19 cellular contexts compared by ENCODE assay signal in genomic region chr5:111706345-111706744, GRCh38.
"Had no signal": no experiment of that assay in that cellular context is flagged by ENCODE, and none has a peak within 500 bp of the region (broad histone marks: within the 10 kb centered on the region; RNA-seq: fewer than 3 reads in every experiment).

No MANE protein-coding gene starts in this region.

- DNase-seq: activated CD4-positive, alpha-beta T cell treated with anti-CD3 and anti-CD28 coated beads for 48 hours; activated CD8-positive, alpha-beta T cell treated with anti-CD3 and anti-CD28 coated beads, Interleukin-2, amount 10 ng/mL, durations not matched to agents 7 days and 5 days; activated naive CD4-positive, alpha-beta T cell; activated naive CD8-positive, alpha-beta T cell treated with anti-CD3 and anti-CD28 coated beads, Interleukin-2, amount 50 U/mL, for 24 hours; caudate nucleus; effector memory CD8-positive, alpha-beta T cell; midbrain; naive B cell; sigmoid colon; stimulated activated CD4-positive, alpha-beta T cell treated with anti-CD3 and anti-CD28 coated beads, Interleukin-12 subunit alpha, Interleukin-12 subunit beta, amount 100 ng/mL, for 4 hours; stimulated activated naive CD4-positive, alpha-beta T cell; substantia nigra; T-helper 1 cell; trophoblast cell had no signal

- H3K36me3 Mint-ChIP-seq: naive B cell had no signal

- H3K27ac ChIP-seq: neutrophil, sigmoid colon, SJSA1 had no signal

- ATAC-seq: activated CD8-positive, alpha-beta T cell treated with anti-CD3 and anti-CD28 coated beads, Interleukin-2, amount 10 ng/mL, durations not matched to agents 7 days and 5 days; activated naive CD8-positive, alpha-beta T cell treated with anti-CD3 and anti-CD28 coated beads, Interleukin-2, amount 50 U/mL, for 24 hours; effector memory CD8-positive, alpha-beta T cell had no signal

- H3K27me3 ChIP-seq: neutrophil, sigmoid colon, SJSA1 had no signal

- H3K36me3 ChIP-seq: neutrophil, sigmoid colon, SJSA1 had no signal

- H3K4me3 ChIP-seq: sigmoid colon, SJSA1 had no signal

- H3K4me1 ChIP-seq: sigmoid colon, SJSA1 had no signal

- H3K27ac Mint-ChIP-seq: activated CD8-positive, alpha-beta T cell treated with anti-CD3 and anti-CD28 coated beads, Interleukin-2, amount 10 ng/mL, durations not matched to agents 7 days and 5 days; activated naive CD8-positive, alpha-beta T cell treated with anti-CD3 and anti-CD28 coated beads, Interleukin-2, amount 50 U/mL, for 24 hours; activated T-helper 1 cell treated with anti-CD3 and anti-CD28 coated beads, Interleukin-12 subunit alpha, Interleukin-12 subunit beta, Interleukin-2, Interleukin-4 antibody, amounts not matched to agents 30 ng/mL and 10 ng/mL and 1 ng/mL, durations not matched to agents 14 hours and 24 hours and 36 hours; dendritic cell treated with granulocyte-macrophage colony-stimulating factor and Interleukin-4, amounts not matched to agents 40 ng/mL and 50 ng/mL, for 4 days; effector memory CD8-positive, alpha-beta T cell had no signal

- H3K4me3 Mint-ChIP-seq: activated CD8-positive, alpha-beta T cell treated with anti-CD3 and anti-CD28 coated beads, Interleukin-2, amount 10 ng/mL, durations not matched to agents 7 days and 5 days; activated naive CD8-positive, alpha-beta T cell treated with anti-CD3 and anti-CD28 coated beads, Interleukin-2, amount 50 U/mL, for 24 hours; activated T-helper 1 cell treated with anti-CD3 and anti-CD28 coated beads, Interleukin-12 subunit alpha, Interleukin-12 subunit beta, Interleukin-2, Interleukin-4 antibody, amounts not matched to agents 30 ng/mL and 10 ng/mL and 1 ng/mL, durations not matched to agents 14 hours and 24 hours and 36 hours; dendritic cell treated with granulocyte-macrophage colony-stimulating factor and Interleukin-4, amounts not matched to agents 40 ng/mL and 50 ng/mL, for 4 days; effector memory CD8-positive, alpha-beta T cell; naive B cell had no signal

- FAIRE-seq: keratinocyte had no signal

- H3K9me3 ChIP-seq: neutrophil, sigmoid colon, SJSA1 had no signal

- H3K9me3 Mint-ChIP-seq: activated naive CD8-positive, alpha-beta T cell treated with anti-CD3 and anti-CD28 coated beads, Interleukin-2, amount 50 U/mL, for 24 hours; activated T-helper 1 cell treated with anti-CD3 and anti-CD28 coated beads, Interleukin-12 subunit alpha, Interleukin-12 subunit beta, Interleukin-2, Interleukin-4 antibody, amounts not matched to agents 30 ng/mL and 10 ng/mL and 1 ng/mL, durations not matched to agents 14 hours and 24 hours and 36 hours; dendritic cell treated with granulocyte-macrophage colony-stimulating factor and Interleukin-4, amounts not matched to agents 40 ng/mL and 50 ng/mL, for 4 days; effector memory CD8-positive, alpha-beta T cell; naive B cell had no signal

- H3K27me3 Mint-ChIP-seq: activated naive CD8-positive, alpha-beta T cell treated with anti-CD3 and anti-CD28 coated beads, Interleukin-2, amount 50 U/mL, for 24 hours; dendritic cell treated with granulocyte-macrophage colony-stimulating factor and Interleukin-4, amounts not matched to agents 40 ng/mL and 50 ng/mL, for 4 days; naive B cell had no signal
